ENCODE assay signal across 1 cellular context in the genomic region with DNA sequence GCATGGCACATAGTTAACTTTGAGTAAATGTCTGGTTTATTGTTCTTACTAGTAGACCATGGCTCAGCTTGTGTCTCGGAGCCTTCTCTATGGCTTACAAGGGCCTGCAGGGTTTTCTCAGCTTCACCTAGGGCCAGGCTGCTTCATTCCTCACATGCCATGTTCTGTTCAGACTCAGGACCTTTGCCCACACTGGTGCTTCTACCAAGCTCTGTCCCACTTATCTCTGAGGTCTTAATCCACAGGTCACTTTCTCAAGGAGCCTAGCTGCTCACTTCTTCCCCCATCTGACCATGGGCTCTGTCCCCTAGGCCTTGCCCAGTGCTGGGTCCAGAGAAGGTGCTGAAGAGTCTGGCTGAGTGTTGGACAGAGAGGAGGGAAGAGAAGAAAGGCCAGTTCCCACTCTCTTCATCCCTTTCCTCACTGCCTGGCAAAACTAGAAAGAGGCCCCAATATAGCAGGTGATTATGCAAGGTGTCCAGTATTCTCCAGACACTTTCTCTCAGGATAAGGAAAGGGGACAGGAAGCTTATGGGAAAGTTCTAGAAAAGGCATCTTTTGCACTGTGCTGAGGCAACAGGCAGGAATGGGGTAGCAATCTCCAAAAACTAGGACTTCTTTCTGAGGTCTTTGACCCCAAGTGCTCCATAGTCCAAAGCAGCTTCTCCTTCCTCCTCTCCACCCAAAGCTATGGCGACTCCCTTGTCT.
TF ChIP-seq lines count a peak whose summit lies in the region.

No MANE protein-coding gene starts in this region.

TF ChIP-seq in GM23338, 12 proteins besides CTCF, POLR2A, EP300 and RAD21:
- no peak for TF ChIP-seq ZNF462 (CRISPR knock-in tag; IDR thresholded peaks at IDR 0.05)
- no peak for TF ChIP-seq POLR2AphosphoS5 (IDR thresholded peaks at IDR 0.05; ENCODE audit: low read depth)
- TF ChIP-seq JUNB (IDR thresholded peaks at IDR 0.05; ENCODE audit: unreplicated experiment) = no peak
- no peak for TF ChIP-seq ETS1 (IDR thresholded peaks at IDR 0.05)
- no peak for TF ChIP-seq CREB1 (CRISPR knock-in tag; IDR thresholded peaks at IDR 0.05; ENCODE audit: low read depth)
- TF ChIP-seq, protein P1, sequence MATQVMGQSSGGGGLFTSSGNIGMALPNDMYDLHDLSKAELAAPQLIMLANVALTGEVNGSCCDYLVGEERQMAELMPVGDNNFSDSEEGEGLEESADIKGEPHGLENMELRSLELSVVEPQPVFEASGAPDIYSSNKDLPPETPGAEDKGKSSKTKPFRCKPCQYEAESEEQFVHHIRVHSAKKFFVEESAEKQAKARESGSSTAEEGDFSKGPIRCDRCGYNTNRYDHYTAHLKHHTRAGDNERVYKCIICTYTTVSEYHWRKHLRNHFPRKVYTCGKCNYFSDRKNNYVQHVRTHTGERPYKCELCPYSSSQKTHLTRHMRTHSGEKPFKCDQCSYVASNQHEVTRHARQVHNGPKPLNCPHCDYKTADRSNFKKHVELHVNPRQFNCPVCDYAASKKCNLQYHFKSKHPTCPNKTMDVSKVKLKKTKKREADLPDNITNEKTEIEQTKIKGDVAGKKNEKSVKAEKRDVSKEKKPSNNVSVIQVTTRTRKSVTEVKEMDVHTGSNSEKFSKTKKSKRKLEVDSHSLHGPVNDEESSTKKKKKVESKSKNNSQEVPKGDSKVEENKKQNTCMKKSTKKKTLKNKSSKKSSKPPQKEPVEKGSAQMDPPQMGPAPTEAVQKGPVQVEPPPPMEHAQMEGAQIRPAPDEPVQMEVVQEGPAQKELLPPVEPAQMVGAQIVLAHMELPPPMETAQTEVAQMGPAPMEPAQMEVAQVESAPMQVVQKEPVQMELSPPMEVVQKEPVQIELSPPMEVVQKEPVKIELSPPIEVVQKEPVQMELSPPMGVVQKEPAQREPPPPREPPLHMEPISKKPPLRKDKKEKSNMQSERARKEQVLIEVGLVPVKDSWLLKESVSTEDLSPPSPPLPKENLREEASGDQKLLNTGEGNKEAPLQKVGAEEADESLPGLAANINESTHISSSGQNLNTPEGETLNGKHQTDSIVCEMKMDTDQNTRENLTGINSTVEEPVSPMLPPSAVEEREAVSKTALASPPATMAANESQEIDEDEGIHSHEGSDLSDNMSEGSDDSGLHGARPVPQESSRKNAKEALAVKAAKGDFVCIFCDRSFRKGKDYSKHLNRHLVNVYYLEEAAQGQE (IDR thresholded peaks at IDR 0.05; ENCODE audit: unreplicated experiment) = no peak
- TF ChIP-seq EZH2 (IDR thresholded peaks at IDR 0.05; ENCODE audit: low read depth, unreplicated experiment) = no peak
- TF ChIP-seq ZNF114 (CRISPR knock-in tag; IDR thresholded peaks at IDR 0.05) = no peak
- no peak for TF ChIP-seq NANOG (IDR thresholded peaks at IDR 0.05; ENCODE audit: borderline replicate concordance)
- TF ChIP-seq EZH2phosphoT487 (IDR thresholded peaks at IDR 0.05; ENCODE audit: unreplicated experiment) = no peak
- TF ChIP-seq STAT1 (IDR thresholded peaks at IDR 0.05; ENCODE audit: unreplicated experiment) = no peak
- TF ChIP-seq ZNF331 (CRISPR knock-in tag; IDR thresholded peaks at IDR 0.05; ENCODE audit: low read depth) = no peak
